1 cellular context compared by ENCODE assay signal in the genomic region with DNA sequence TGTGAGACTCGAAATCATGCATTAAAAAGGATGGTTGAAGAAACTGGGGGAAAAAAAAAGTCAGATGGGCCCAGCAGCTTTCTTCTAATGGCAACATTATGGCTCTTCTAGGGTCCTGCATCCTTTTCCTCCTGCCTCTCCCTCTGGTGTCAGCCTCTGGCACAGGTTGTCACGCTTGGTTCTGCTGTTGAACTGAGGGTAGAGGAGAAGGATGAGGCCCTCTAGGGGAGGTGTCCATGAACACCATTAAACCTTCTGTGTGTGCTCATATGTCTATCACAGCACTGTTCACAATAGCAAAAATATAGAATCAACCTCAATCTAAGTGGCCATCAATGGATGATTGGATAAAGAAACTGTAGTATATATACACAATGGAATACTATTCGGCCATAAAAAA.
TF ChIP-seq lines count a peak whose summit lies in the region.

No MANE protein-coding gene starts in this region.

TF ChIP-seq in HepG2, 621 proteins besides CTCF, POLR2A, EP300 and RAD21:
- TF ChIP-seq, protein P1, sequence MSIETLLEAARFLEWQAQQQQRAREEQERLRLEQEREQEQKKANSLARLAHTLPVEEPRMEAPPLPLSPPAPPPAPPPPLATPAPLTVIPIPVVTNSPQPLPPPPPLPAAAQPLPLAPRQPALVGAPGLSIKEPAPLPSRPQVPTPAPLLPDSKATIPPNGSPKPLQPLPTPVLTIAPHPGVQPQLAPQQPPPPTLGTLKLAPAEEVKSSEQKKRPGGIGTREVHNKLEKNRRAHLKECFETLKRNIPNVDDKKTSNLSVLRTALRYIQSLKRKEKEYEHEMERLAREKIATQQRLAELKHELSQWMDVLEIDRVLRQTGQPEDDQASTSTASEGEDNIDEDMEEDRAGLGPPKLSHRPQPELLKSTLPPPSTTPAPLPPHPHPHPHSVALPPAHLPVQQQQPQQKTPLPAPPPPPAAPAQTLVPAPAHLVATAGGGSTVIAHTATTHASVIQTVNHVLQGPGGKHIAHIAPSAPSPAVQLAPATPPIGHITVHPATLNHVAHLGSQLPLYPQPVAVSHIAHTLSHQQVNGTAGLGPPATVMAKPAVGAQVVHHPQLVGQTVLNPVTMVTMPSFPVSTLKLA (IDR thresholded peaks at IDR 0.05), result no peak
- TF ChIP-seq PAWR (CRISPR knock-in tag; IDR thresholded peaks at IDR 0.05; ENCODE audit: borderline replicate concordance), result no peak
- no peak for TF ChIP-seq TOE1 (CRISPR knock-in tag; IDR thresholded peaks at IDR 0.05)
- no peak for TF ChIP-seq SSRP1 (CRISPR knock-in tag; IDR thresholded peaks at IDR 0.05)
- TF ChIP-seq ZNF841 (CRISPR knock-in tag; IDR thresholded peaks at IDR 0.05; ENCODE audit: borderline replicate concordance), result no peak
- TF ChIP-seq TAF1 (CRISPR knock-in tag; IDR thresholded peaks at IDR 0.05), result no peak
- TF ChIP-seq, protein P2, sequence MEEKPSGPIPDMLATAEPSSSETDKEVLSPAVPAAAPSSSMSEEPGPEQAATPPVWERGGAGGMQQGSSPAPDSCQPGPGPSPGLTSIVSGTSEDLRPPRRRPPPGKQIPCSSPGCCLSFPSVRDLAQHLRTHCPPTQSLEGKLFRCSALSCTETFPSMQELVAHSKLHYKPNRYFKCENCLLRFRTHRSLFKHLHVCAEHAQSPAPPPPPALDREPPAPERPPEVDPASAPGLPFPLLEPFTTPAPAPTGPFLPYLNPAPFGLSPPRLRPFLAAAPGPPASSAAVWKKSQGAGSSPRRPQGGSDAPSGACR (CRISPR knock-in tag; IDR thresholded peaks at IDR 0.05), result no peak
- TF ChIP-seq STAG1 (CRISPR knock-in tag; IDR thresholded peaks at IDR 0.05), result peak; percentile 30
- peak; percentile 92 for TF ChIP-seq ZNF7 (CRISPR knock-in tag; IDR thresholded peaks at IDR 0.05)
- no peak for TF ChIP-seq CCDC6 (CRISPR knock-in tag; IDR thresholded peaks at IDR 0.05)
- TF ChIP-seq ZSCAN21 (CRISPR knock-in tag; IDR thresholded peaks at IDR 0.05; ENCODE audit: borderline replicate concordance), result no peak
- no peak for TF ChIP-seq RARG (CRISPR knock-in tag; IDR thresholded peaks at IDR 0.05; ENCODE audit: low read depth)
- TF ChIP-seq ZNF10 (CRISPR knock-in tag; IDR thresholded peaks at IDR 0.05; ENCODE audit: borderline replicate concordance, low read depth), result no peak
- TF ChIP-seq ZFAT (CRISPR knock-in tag; conservative IDR thresholded peaks at IDR 0.05), result no peak
- TF ChIP-seq ZNF703 (CRISPR knock-in tag; IDR thresholded peaks at IDR 0.05; ENCODE audit: borderline replicate concordance), result no peak
- TF ChIP-seq, protein P3, sequence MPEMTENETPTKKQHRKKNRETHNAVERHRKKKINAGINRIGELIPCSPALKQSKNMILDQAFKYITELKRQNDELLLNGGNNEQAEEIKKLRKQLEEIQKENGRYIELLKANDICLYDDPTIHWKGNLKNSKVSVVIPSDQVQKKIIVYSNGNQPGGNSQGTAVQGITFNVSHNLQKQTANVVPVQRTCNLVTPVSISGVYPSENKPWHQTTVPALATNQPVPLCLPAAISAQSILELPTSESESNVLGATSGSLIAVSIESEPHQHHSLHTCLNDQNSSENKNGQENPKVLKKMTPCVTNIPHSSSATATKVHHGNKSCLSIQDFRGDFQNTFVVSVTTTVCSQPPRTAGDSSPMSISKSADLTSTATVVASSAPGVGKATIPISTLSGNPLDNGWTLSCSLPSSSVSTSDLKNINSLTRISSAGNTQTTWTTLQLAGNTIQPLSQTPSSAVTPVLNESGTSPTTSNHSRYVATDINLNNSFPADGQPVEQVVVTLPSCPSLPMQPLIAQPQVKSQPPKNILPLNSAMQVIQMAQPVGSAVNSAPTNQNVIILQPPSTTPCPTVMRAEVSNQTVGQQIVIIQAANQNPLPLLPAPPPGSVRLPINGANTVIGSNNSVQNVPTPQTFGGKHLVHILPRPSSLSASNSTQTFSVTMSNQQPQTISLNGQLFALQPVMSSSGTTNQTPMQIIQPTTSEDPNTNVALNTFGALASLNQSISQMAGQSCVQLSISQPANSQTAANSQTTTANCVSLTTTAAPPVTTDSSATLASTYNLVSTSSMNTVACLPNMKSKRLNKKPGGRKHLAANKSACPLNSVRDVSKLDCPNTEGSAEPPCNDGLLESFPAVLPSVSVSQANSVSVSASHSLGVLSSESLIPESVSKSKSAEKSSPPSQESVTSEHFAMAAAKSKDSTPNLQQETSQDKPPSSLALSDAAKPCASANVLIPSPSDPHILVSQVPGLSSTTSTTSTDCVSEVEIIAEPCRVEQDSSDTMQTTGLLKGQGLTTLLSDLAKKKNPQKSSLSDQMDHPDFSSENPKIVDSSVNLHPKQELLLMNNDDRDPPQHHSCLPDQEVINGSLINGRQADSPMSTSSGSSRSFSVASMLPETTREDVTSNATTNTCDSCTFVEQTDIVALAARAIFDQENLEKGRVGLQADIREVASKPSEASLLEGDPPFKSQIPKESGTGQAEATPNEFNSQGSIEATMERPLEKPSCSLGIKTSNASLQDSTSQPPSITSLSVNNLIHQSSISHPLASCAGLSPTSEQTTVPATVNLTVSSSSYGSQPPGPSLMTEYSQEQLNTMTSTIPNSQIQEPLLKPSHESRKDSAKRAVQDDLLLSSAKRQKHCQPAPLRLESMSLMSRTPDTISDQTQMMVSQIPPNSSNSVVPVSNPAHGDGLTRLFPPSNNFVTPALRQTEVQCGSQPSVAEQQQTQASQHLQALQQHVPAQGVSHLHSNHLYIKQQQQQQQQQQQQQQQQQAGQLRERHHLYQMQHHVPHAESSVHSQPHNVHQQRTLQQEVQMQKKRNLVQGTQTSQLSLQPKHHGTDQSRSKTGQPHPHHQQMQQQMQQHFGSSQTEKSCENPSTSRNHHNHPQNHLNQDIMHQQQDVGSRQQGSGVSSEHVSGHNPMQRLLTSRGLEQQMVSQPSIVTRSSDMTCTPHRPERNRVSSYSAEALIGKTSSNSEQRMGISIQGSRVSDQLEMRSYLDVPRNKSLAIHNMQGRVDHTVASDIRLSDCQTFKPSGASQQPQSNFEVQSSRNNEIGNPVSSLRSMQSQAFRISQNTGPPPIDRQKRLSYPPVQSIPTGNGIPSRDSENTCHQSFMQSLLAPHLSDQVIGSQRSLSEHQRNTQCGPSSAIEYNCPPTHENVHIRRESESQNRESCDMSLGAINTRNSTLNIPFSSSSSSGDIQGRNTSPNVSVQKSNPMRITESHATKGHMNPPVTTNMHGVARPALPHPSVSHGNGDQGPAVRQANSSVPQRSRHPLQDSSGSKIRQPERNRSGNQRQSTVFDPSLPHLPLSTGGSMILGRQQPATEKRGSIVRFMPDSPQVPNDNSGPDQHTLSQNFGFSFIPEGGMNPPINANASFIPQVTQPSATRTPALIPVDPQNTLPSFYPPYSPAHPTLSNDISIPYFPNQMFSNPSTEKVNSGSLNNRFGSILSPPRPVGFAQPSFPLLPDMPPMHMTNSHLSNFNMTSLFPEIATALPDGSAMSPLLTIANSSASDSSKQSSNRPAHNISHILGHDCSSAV (CRISPR knock-in tag; IDR thresholded peaks at IDR 0.05; ENCODE audit: borderline replicate concordance), result no peak
- no peak for TF ChIP-seq TSC22D2 (CRISPR knock-in tag; IDR thresholded peaks at IDR 0.05; ENCODE audit: borderline replicate concordance)
- no peak for TF ChIP-seq YY1 (IDR thresholded peaks at IDR 0.05; ENCODE audit: insufficient read depth, insufficient replicate concordance, low read depth, low read length)
- no peak for TF ChIP-seq RFX5 (IDR thresholded peaks at IDR 0.05; ENCODE audit: low read depth, low read length)
- TF ChIP-seq ZNF781 (CRISPR knock-in tag; IDR thresholded peaks at IDR 0.05; ENCODE audit: borderline replicate concordance, not compliant biosample characterization), result no peak
- no peak for TF ChIP-seq ZNF850 (CRISPR knock-in tag; conservative IDR thresholded peaks at IDR 0.05)
- TF ChIP-seq, protein P4, sequence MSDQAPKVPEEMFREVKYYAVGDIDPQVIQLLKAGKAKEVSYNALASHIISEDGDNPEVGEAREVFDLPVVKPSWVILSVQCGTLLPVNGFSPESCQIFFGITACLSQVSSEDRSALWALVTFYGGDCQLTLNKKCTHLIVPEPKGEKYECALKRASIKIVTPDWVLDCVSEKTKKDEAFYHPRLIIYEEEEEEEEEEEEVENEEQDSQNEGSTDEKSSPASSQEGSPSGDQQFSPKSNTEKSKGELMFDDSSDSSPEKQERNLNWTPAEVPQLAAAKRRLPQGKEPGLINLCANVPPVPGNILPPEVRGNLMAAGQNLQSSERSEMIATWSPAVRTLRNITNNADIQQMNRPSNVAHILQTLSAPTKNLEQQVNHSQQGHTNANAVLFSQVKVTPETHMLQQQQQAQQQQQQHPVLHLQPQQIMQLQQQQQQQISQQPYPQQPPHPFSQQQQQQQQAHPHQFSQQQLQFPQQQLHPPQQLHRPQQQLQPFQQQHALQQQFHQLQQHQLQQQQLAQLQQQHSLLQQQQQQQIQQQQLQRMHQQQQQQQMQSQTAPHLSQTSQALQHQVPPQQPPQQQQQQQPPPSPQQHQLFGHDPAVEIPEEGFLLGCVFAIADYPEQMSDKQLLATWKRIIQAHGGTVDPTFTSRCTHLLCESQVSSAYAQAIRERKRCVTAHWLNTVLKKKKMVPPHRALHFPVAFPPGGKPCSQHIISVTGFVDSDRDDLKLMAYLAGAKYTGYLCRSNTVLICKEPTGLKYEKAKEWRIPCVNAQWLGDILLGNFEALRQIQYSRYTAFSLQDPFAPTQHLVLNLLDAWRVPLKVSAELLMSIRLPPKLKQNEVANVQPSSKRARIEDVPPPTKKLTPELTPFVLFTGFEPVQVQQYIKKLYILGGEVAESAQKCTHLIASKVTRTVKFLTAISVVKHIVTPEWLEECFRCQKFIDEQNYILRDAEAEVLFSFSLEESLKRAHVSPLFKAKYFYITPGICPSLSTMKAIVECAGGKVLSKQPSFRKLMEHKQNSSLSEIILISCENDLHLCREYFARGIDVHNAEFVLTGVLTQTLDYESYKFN (CRISPR knock-in tag; conservative IDR thresholded peaks at IDR 0.05), result no peak
- TF ChIP-seq XRCC5 (optimal IDR thresholded peaks at IDR 0.05; ENCODE audit: low read length), result peak; percentile 33
- TF ChIP-seq ZNF451 (CRISPR knock-in tag; IDR thresholded peaks at IDR 0.05), result no peak
